ENCODE assay signal across 19 cellular contexts in genomic region chr4:88296413-88297052, GRCh38.
"Had no signal": no experiment of that assay in that cellular context is flagged by ENCODE, and none has a peak within 500 bp of the region (broad histone marks: within the 10 kb centered on the region; RNA-seq: fewer than 3 reads in every experiment).

No MANE protein-coding gene starts in this region.

- ATAC-seq: activated CD8-positive, alpha-beta T cell treated with anti-CD3 and anti-CD28 coated beads, Interleukin-2, amount 10 ng/mL, durations not matched to agents 7 days and 5 days; T-helper 17 cell had no signal

- H3K9me3 ChIP-seq: breast epithelium had no signal

- H3K27me3 ChIP-seq: breast epithelium had no signal

- H3K27ac ChIP-seq: breast epithelium had no signal

- DNase-seq: activated CD4-positive, alpha-beta T cell treated with anti-CD3 and anti-CD28 coated beads for 48 hours; activated CD4-positive, alpha-beta T cell treated with anti-CD3 and anti-CD28 coated beads, Interleukin-2, amount 50 U/mL, for 4 hours; activated CD4-positive, CD25-positive, alpha-beta regulatory T cell treated with anti-CD3 and anti-CD28 coated beads, Interleukin-2, amount 50 U/mL, for 72 hours; activated CD8-positive, alpha-beta memory T cell treated with anti-CD3 and anti-CD28 coated beads, Interleukin-2, amount 50 U/mL, for 48 hours; activated CD8-positive, alpha-beta T cell treated with anti-CD3 and anti-CD28 coated beads, Interleukin-2, amount 10 ng/mL, durations not matched to agents 7 days and 5 days; activated T-cell treated with anti-CD3 and anti-CD28 coated beads, Interleukin-2, amount 50 U/mL, for 1 hour; aorta; NCI-H1105 treated with DMSO at 0.1 percent for 48 hours; NCI-H1436 treated with DMSO at 0.1 percent for 48 hours; NCI-H187; NCI-H2081 treated with DMSO at 0.1 percent for 48 hours; NCI-H2171; NCI-H345; NCI-H510A; NCI-H526 treated with DMSO at 0.1 percent for 48 hours; SIG-M5; T-helper 17 cell; T-helper 9 cell had no signal

- H3K4me3 ChIP-seq: breast epithelium had no signal

- H3K4me1 ChIP-seq: breast epithelium had no signal

- H3K36me3 ChIP-seq: breast epithelium had no signal
